In genomic region chr1:175377394-175377793, GRCh38 we compare ENCODE assay signal across 33 cellular contexts.
"Had no signal": no experiment of that assay in that cellular context is flagged by ENCODE, and none has a peak within 500 bp of the region (broad histone marks: within the 10 kb centered on the region; RNA-seq: fewer than 3 reads in every experiment).

No MANE protein-coding gene starts in this region.

- DNase-seq: activated CD4-positive, alpha-beta T cell treated with anti-CD3 and anti-CD28 coated beads for 1 hour; activated CD4-positive, alpha-beta T cell treated with anti-CD3 and anti-CD28 coated beads for 48 hours; activated CD4-positive, CD25-positive, alpha-beta regulatory T cell; activated CD8-positive, alpha-beta T cell treated with anti-CD3 and anti-CD28 coated beads for 36 hours; activated naive CD4-positive, alpha-beta T cell treated with anti-CD3 and anti-CD28 coated beads, Interleukin-2, amount 10 ng/mL, durations not matched to agents 7 days and 5 days; activated naive CD8-positive, alpha-beta T cell treated with anti-CD3 and anti-CD28 coated beads, Interleukin-2, amount 50 U/mL, for 24 hours; activated T-cell treated with anti-CD3 and anti-CD28 coated beads, Interleukin-2, amount 50 U/mL, for 24 hours; amniotic stem cell; aorta; brain microvascular endothelial cell; central memory CD4-positive, alpha-beta T cell; Kasumi-1; KG1; MG63; NCI-H1048; NCI-H1105 treated with DMSO at 0.1 percent for 48 hours; NCI-H1436; NCI-H1694; NCI-H1930; NCI-H2081 treated with DMSO at 0.1 percent for 48 hours; NCI-H510A; NCI-H526; NCI-H748 treated with DMSO at 0.1 percent for 48 hours; NK-92 treated with Interleukin-12 subunit alpha and Interleukin-12 subunit beta, amount 100 ng/mL, for 24 hours; PC-3; Peyer's patch; RPMI8226; SHP77 treated with DMSO at 0.1 percent for 48 hours; T1000; WERI-Rb-1 had no signal

- H3K9me3 ChIP-seq: MG63, Peyer's patch, SJSA1 had no signal

- ATAC-seq: activated CD8-positive, alpha-beta T cell treated with anti-CD3 and anti-CD28 coated beads for 36 hours; activated naive CD8-positive, alpha-beta T cell treated with anti-CD3 and anti-CD28 coated beads, Interleukin-2, amount 50 U/mL, for 24 hours; PC-3 had no signal

- H3K27me3 Mint-ChIP-seq: activated naive CD8-positive, alpha-beta T cell treated with anti-CD3 and anti-CD28 coated beads, Interleukin-2, amount 50 U/mL, for 24 hours had no signal

- H3K36me3 ChIP-seq: brain microvascular endothelial cell, MG63, Peyer's patch, SJSA1, WERI-Rb-1 had no signal

- H3K27me3 ChIP-seq: brain microvascular endothelial cell, Peyer's patch, SJSA1 had no signal

- H3K4me1 Mint-ChIP-seq: activated naive CD4-positive, alpha-beta T cell treated with anti-CD3 and anti-CD28 coated beads, Interleukin-2, amount 10 ng/mL, durations not matched to agents 7 days and 5 days; activated naive CD8-positive, alpha-beta T cell treated with anti-CD3 and anti-CD28 coated beads, Interleukin-2, amount 50 U/mL, for 24 hours had no signal

- H3K4me1 ChIP-seq: Peyer's patch, SJSA1 had no signal

- H3K27ac Mint-ChIP-seq: activated CD8-positive, alpha-beta T cell treated with anti-CD3 and anti-CD28 coated beads for 36 hours; activated naive CD4-positive, alpha-beta T cell treated with anti-CD3 and anti-CD28 coated beads, Interleukin-2, amount 10 ng/mL, durations not matched to agents 7 days and 5 days; activated naive CD8-positive, alpha-beta T cell; activated naive CD8-positive, alpha-beta T cell treated with anti-CD3 and anti-CD28 coated beads, Interleukin-2, amount 50 U/mL, for 24 hours; activated T-cell treated with anti-CD3 and anti-CD28 coated beads, Interleukin-2, amount 50 U/mL, for 24 hours; activated T-helper 1 cell treated with anti-CD3 and anti-CD28 coated beads, Interleukin-12 subunit alpha, Interleukin-12 subunit beta, Interleukin-2, Interleukin-4 antibody, amounts not matched to agents 30 ng/mL and 10 ng/mL and 1 ng/mL, durations not matched to agents 14 hours and 24 hours and 36 hours had no signal

- H3K4me3 ChIP-seq: MG63, Peyer's patch, SJSA1 had no signal

- H3K27ac ChIP-seq: brain microvascular endothelial cell, Peyer's patch, SJSA1, WERI-Rb-1 had no signal

- H3K9me3 Mint-ChIP-seq: activated CD8-positive, alpha-beta T cell treated with anti-CD3 and anti-CD28 coated beads for 36 hours; activated naive CD4-positive, alpha-beta T cell treated with anti-CD3 and anti-CD28 coated beads, Interleukin-2, amount 10 ng/mL, durations not matched to agents 7 days and 5 days; activated naive CD8-positive, alpha-beta T cell treated with anti-CD3 and anti-CD28 coated beads, Interleukin-2, amount 50 U/mL, for 24 hours; activated T-cell treated with anti-CD3 and anti-CD28 coated beads, Interleukin-2, amount 50 U/mL, for 24 hours; activated T-helper 1 cell treated with anti-CD3 and anti-CD28 coated beads, Interleukin-12 subunit alpha, Interleukin-12 subunit beta, Interleukin-2, Interleukin-4 antibody, amounts not matched to agents 30 ng/mL and 10 ng/mL and 1 ng/mL, durations not matched to agents 14 hours and 24 hours and 36 hours had no signal

- H3K36me3 Mint-ChIP-seq: activated naive CD4-positive, alpha-beta T cell treated with anti-CD3 and anti-CD28 coated beads, Interleukin-2, amount 10 ng/mL, durations not matched to agents 7 days and 5 days; activated naive CD8-positive, alpha-beta T cell had no signal

- H3K4me3 Mint-ChIP-seq: activated CD8-positive, alpha-beta T cell treated with anti-CD3 and anti-CD28 coated beads for 36 hours; activated naive CD4-positive, alpha-beta T cell treated with anti-CD3 and anti-CD28 coated beads, Interleukin-2, amount 10 ng/mL, durations not matched to agents 7 days and 5 days; activated naive CD8-positive, alpha-beta T cell; activated naive CD8-positive, alpha-beta T cell treated with anti-CD3 and anti-CD28 coated beads, Interleukin-2, amount 50 U/mL, for 24 hours; activated T-cell treated with anti-CD3 and anti-CD28 coated beads, Interleukin-2, amount 50 U/mL, for 24 hours; activated T-helper 1 cell treated with anti-CD3 and anti-CD28 coated beads, Interleukin-12 subunit alpha, Interleukin-12 subunit beta, Interleukin-2, Interleukin-4 antibody, amounts not matched to agents 30 ng/mL and 10 ng/mL and 1 ng/mL, durations not matched to agents 14 hours and 24 hours and 36 hours had no signal
